In the genomic region with DNA sequence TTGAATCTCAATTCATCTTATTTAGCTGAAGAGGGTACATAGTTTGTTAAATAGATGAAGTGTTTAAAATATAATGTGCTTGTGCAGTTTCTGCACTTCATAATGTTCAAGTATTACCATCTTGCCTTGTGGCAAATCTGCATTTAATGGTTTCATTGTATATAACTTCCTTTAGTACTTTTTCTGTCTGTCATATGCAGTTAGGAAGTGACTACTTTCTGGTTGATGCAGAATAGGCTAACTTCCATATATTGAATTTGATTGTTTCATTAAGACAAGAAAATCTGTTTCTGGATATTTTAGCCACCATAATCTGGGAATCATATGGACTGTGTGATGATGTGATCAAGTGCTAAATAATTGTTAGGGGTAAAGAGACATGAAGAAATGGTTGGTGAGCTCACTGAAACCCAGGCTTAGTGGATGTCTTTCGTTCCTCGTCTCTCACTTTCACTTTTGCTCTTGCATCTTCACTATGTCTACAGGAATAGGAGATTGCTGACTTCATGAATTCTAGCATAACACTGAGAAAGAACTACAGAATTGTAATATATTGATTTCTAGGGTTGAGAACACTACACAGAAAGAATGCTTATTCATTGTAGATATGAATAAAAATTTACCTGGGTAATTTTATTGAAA, we compare ENCODE assay signal across 8 cellular contexts. TPM values are rescaled to one million over a fixed set of nuclear protein-coding genes. Genes with fewer than 3 reads are reported as not detected.
A peak's percentile ranks its signal among the peaks of the same experiment; 100 is the strongest.
DNase-seq lines count a peak whose midpoint lies in the region; ATAC-seq and TF ChIP-seq lines count a peak whose summit lies in the region.

No MANE protein-coding gene starts in this region.

- H3K27ac Mint-ChIP-seq in activated T-cell treated with anti-CD3 and anti-CD28 coated beads, Interleukin-2, amount 50 U/mL, for 24 hours: no peak overlapping the region
- H3K27ac Mint-ChIP-seq in T-helper 1 cell treated with Interleukin-12 subunit alpha and Interleukin-12 subunit beta and Interleukin-4 antibody, amounts not matched to agents 30 μg/mL and 1 μg/mL, for 36 hours: no peak overlapping the region

- H3K27ac ChIP-seq in left lung: no peak overlapping the region

- intact Hi-C loops in left lung (cut with DNase I) (no loop called here), cardiac septum (cut with DNase I) (no loop called here)

- peaks cover 29% of the 10 kb centered on the region for H3K4me1 Mint-ChIP-seq in activated T-cell treated with anti-CD3 and anti-CD28 coated beads, Interleukin-2, amount 50 U/mL, for 24 hours (ENCODE audit: low read depth)
- peaks cover 22% of the 10 kb centered on the region for H3K4me1 Mint-ChIP-seq in T-helper 1 cell treated with Interleukin-12 subunit alpha and Interleukin-12 subunit beta and Interleukin-4 antibody, amounts not matched to agents 30 μg/mL and 1 μg/mL, for 36 hours (ENCODE audit: low read depth)

- peak overlapping the region; percentile 63 for H3K4me3 Mint-ChIP-seq in activated T-cell treated with anti-CD3 and anti-CD28 coated beads, Interleukin-2, amount 50 U/mL, for 24 hours
- peak overlapping the region; percentile 64 for H3K4me3 Mint-ChIP-seq in T-helper 1 cell treated with Interleukin-12 subunit alpha and Interleukin-12 subunit beta and Interleukin-4 antibody, amounts not matched to agents 30 μg/mL and 1 μg/mL, for 36 hours

- no peaks in the 10 kb centered on the region for H3K36me3 ChIP-seq in left lung

- peaks cover 26% of the 10 kb centered on the region for H3K27me3 Mint-ChIP-seq in activated T-cell treated with anti-CD3 and anti-CD28 coated beads, Interleukin-2, amount 50 U/mL, for 24 hours
- H3K27me3 Mint-ChIP-seq in T-helper 1 cell treated with Interleukin-12 subunit alpha and Interleukin-12 subunit beta and Interleukin-4 antibody, amounts not matched to agents 30 μg/mL and 1 μg/mL, for 36 hours (ENCODE audit: low read depth): peaks cover 32% of the 10 kb centered on the region

- peak; percentile 38 for ATAC-seq in HG03097 (IDR thresholded peaks at IDR 0.05; ENCODE audit: low FRiP score, unreplicated experiment)
- peak; percentile 9 for ATAC-seq in left lung

- no peaks in the 10 kb centered on the region for H3K9me3 Mint-ChIP-seq in activated T-cell treated with anti-CD3 and anti-CD28 coated beads, Interleukin-2, amount 50 U/mL, for 24 hours
- no peaks in the 10 kb centered on the region for H3K9me3 Mint-ChIP-seq in T-helper 1 cell treated with Interleukin-12 subunit alpha and Interleukin-12 subunit beta and Interleukin-4 antibody, amounts not matched to agents 30 μg/mL and 1 μg/mL, for 36 hours

- no peaks in the 10 kb centered on the region for H3K9me3 ChIP-seq in left lung

- H3K36me3 Mint-ChIP-seq in activated T-cell treated with anti-CD3 and anti-CD28 coated beads, Interleukin-2, amount 50 U/mL, for 24 hours (ENCODE audit: low read depth): no peaks in the 10 kb centered on the region
- H3K36me3 Mint-ChIP-seq in T-helper 1 cell treated with Interleukin-12 subunit alpha and Interleukin-12 subunit beta and Interleukin-4 antibody, amounts not matched to agents 30 μg/mL and 1 μg/mL, for 36 hours (ENCODE audit: low read depth): no peaks in the 10 kb centered on the region

- peak overlapping the region in 1 of 2 donors; percentile 22 for H3K4me3 ChIP-seq in left lung

- no peak for TF ChIP-seq CTCF in left lung (IDR thresholded peaks at IDR 0.05)

- H3K4me1 ChIP-seq in left lung: peaks cover 0 to 9% of the 10 kb centered on the region in 2 donors

- no peak for DNase-seq in activated T-cell treated with anti-CD3 and anti-CD28 coated beads, Interleukin-2, amount 50 U/mL, for 24 hours
- DNase-seq in activated T-cell treated with anti-CD3 and anti-CD28 coated beads for 4 hours (no peak), left lung (no peak), superior temporal gyrus (ENCODE audit: extremely low spot score) (no peak), cardiac septum (ENCODE audit: low spot score) (no peak)
- DNase-seq in activated CD4-positive, CD25-positive, alpha-beta regulatory T cell treated with anti-CD3 and anti-CD28 coated beads, Interleukin-2, amount 50 U/mL, for 72 hours: no peak

- H3K27me3 ChIP-seq in left lung: no peaks in the 10 kb centered on the region

RNA-seq across cellular contexts. Expression of a gene that starts 3.5 kb away (rescaled TPM):
- total RNA-seq in left lung: 1 to 10 TPM; 3.9 to 4.1 TPM
- total RNA-seq in cardiac septum: 2.0 TPM
